Comparison of ENCODE assay signal across 8 cellular contexts in the genomic region with DNA sequence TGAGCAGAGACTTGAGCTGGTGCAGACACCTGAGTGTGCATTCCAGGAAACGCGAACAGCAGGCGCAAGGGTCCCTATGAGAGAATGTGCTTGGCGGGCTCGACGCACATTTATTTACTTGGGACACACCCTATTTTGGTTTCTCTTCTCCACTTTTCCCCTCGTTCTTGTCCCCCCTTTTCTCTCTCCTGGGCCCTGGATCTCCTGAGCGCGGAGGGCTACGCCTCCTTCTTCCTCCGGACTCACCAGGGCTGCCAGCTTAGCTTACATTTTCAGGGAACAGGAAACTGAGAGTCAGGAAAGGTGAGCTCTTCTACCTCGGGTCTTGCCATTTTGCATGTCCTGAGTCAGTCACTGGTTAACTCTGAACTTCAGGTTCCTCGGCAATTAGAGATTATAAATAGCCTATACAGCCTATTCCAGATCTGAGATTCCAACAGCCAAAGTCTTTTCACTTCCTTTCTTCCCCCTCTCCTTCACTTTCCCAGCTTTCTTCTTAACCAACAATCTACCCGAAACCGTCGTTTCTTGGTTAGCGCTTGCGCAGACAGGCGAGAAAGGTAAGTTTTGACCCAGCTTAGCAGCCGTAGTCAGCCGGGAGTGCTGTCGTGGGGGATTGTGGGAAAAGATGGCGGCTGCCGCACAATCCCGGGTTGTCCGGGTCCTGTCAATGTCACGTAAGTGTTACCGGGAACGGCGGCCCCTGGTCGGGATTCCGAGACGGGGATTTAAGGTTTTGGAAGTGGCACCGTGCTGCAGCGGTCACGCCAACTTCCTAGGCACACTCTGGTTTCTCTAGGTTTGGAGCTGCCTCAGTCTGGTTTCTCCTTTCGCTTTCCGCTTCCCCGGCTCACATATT. TPM values are rescaled to one million over a fixed set of nuclear protein-coding genes. Genes with fewer than 3 reads are reported as not detected.
DNase-seq lines count a peak whose midpoint lies in the region; FAIRE-seq and TF ChIP-seq lines count a peak whose summit lies in the region.

TSS of gene AKAP3 (minus strand) at position 553 of the 859 bp plus-strand sequence. CDS start 10,855 bp downstream, outside the sequence.
TSS of gene NDUFA9 (plus strand) at position 616 of the 859 bp plus-strand sequence. CDS start at position 629, 13 bp downstream.

- no peaks in the 10 kb centered on the region for H3K9me3 ChIP-seq in MM.1S (replicated peaks; ENCODE audit: insufficient read depth, low read length)
- no peaks in the 10 kb centered on the region for H3K9me3 ChIP-seq in SJSA1 (replicated peaks)
- H3K9me3 ChIP-seq in neutrophil: no peaks in the 10 kb centered on the region

- TF ChIP-seq CTCF in MM.1S (IDR thresholded peaks at IDR 0.05; ENCODE audit: low read length) (no peak), neutrophil (IDR thresholded peaks at IDR 0.05) (no peak)

- intact Hi-C loops in activated naive CD4-positive, alpha-beta T cell treated with anti-CD3 and anti-CD28 coated beads for 36 hours (cut with micrococcal nuclease): loop anchor here (1.0 to 10.0 kb wide), 7 partner anchors 44 to 775 kb away; partner anchors contain the start of genes PARP11, RAD51AP1 and TIGAR

- peaks cover 47% of the 10 kb centered on the region for H3K4me1 Mint-ChIP-seq in activated naive CD4-positive, alpha-beta T cell treated with anti-CD3 and anti-CD28 coated beads for 36 hours (ENCODE audit: low read depth)

- peak within 1 kb of the TSS; percentile 83 for H3K27ac Mint-ChIP-seq in activated naive CD4-positive, alpha-beta T cell treated with anti-CD3 and anti-CD28 coated beads for 36 hours

- no peaks in the 10 kb centered on the region for H4K20me1 ChIP-seq in MM.1S (ENCODE audit: insufficient read depth, low read length)

- H3K36me3 ChIP-seq in MM.1S (replicated peaks; ENCODE audit: insufficient read depth, low read length) (0 out of 2 replicates have a peak, but pooled peaks cover under 1% of the 10 kb centered on the region), SJSA1 (peaks cover 4% of the 10 kb centered on the region; the same call in 1 of the 2 replicates), neutrophil (no peaks in the 10 kb centered on the region)

- H3K4me1 ChIP-seq in MM.1S (ENCODE audit: low read length): peaks cover 31% of the 10 kb centered on the region
- H3K4me1 ChIP-seq in SJSA1 (replicated peaks): peaks cover 16% of the 10 kb centered on the region
- peaks cover 22 to 29% of the 10 kb centered on the region in 2 experiments for H3K4me1 ChIP-seq in neutrophil (ENCODE audit: control insufficient read depth in 1 of 2, insufficient read depth in 1 of 2, low read depth in 1 of 2, low read length in 1 of 2)

- peak; percentile 68 for TF ChIP-seq POLR2A in H54 (IDR thresholded peaks at IDR 0.05; ENCODE audit: low read depth, low read length)

- peak within 1 kb of the TSS; percentile 54; the same call in 1 of the 2 replicates for H3K27ac ChIP-seq in MM.1S (ENCODE audit: low read length)
- H3K27ac ChIP-seq in SJSA1: peak within 1 kb of the TSS; percentile 52
- H3K27ac ChIP-seq in neutrophil: peak within 1 kb of the TSS; percentile 73
- peak within 1 kb of the TSS; percentile 79 for H3K27ac ChIP-seq in substantia nigra (ENCODE audit: low read depth, low read length, poor library complexity, severe bottlenecking)

- CTCF ChIA-PET in activated naive CD4-positive, alpha-beta T cell treated with anti-CD3 and anti-CD28 coated beads for 36 hours (lab: Charles Lee): interaction anchor here (0.7 to 1.3 kb wide), 3 partner anchors 10 to 44 kb away, joined by 3 to 8 read pairs (median 3); no protein-coding TSS in a partner anchor

- H2AFZ ChIP-seq in MM.1S (ENCODE audit: low read length): peak within 1 kb of the TSS; percentile 78

- H3K4me3 Mint-ChIP-seq in activated naive CD4-positive, alpha-beta T cell treated with anti-CD3 and anti-CD28 coated beads for 36 hours: peak within 1 kb of the TSS; percentile 98

- peaks cover 18% of the 10 kb centered on the region; the same call in 1 of the 2 replicates for H3F3A ChIP-seq in MM.1S (ENCODE audit: insufficient read depth, low read length)

- peaks cover 47% of the 10 kb centered on the region for H3K79me2 ChIP-seq in MM.1S (ENCODE audit: low read length)

- DNase-seq in ELF-1 (ENCODE audit: low read depth, low spot score): peak; percentile 90
- DNase-seq in H54 (ENCODE audit: insufficient read length, low spot score): peak; percentile 63
- peak; percentile 85 for DNase-seq in MM.1S
- peak; percentile 82 to 85 for DNase-seq in SJSA1 (ENCODE audit: low read depth in 1 of 2, low spot score in 2 of 2)
- DNase-seq in activated naive CD4-positive, alpha-beta T cell treated with anti-CD3 and anti-CD28 coated beads for 36 hours: peak; percentile 90
- DNase-seq in germinal center (ENCODE audit: low spot score): peak; percentile 69
- peak in 48 of 49 donors; percentile 16 to 89 (median 76) for DNase-seq in substantia nigra (lab: John Stamatoyannopoulos, UW)

- H3K4me3 ChIP-seq in MM.1S (ENCODE audit: low read length) (peak within 1 kb of the TSS; percentile 80), SJSA1 (peak within 1 kb of the TSS; percentile 67), neutrophil (ENCODE audit: low read depth in 1 of 2, low read length in 1 of 2) (peak within 1 kb of the TSS; percentile 85 to 87)

- H3K9me3 Mint-ChIP-seq in activated naive CD4-positive, alpha-beta T cell treated with anti-CD3 and anti-CD28 coated beads for 36 hours: no peaks in the 10 kb centered on the region

- H3K27me3 Mint-ChIP-seq in activated naive CD4-positive, alpha-beta T cell treated with anti-CD3 and anti-CD28 coated beads for 36 hours (ENCODE audit: low read depth): no peaks in the 10 kb centered on the region

- no peaks in the 10 kb centered on the region for H3K9me2 ChIP-seq in MM.1S (replicated peaks; ENCODE audit: insufficient read depth, low read length)

- H3K27me3 ChIP-seq in MM.1S (replicated peaks; ENCODE audit: insufficient read depth, low read length) (no peaks in the 10 kb centered on the region), SJSA1 (replicated peaks) (no peaks in the 10 kb centered on the region), neutrophil (peaks cover 32% of the 10 kb centered on the region)

- peak within 1 kb of the TSS; percentile 74 for H3K4me2 ChIP-seq in MM.1S (ENCODE audit: low read depth, low read length)

- peak; percentile 94 for FAIRE-seq in H54 (lab: Jason Lieb, UNC)

- H3K36me3 Mint-ChIP-seq in activated naive CD4-positive, alpha-beta T cell treated with anti-CD3 and anti-CD28 coated beads for 36 hours (ENCODE audit: low read depth): peaks cover 4% of the 10 kb centered on the region

- peak within 1 kb of the TSS; percentile 81 for H3K9ac ChIP-seq in MM.1S (ENCODE audit: low read length)

RNA-seq across cellular contexts. Expression of gene AKAP3, which starts in this region (rescaled TPM):
- 2.4 and 2.5 TPM in 2 replicates for total RNA-seq in SJSA1 (2014; rRNA removed; shearing (Covaris generic))
- total RNA-seq in activated naive CD4-positive, alpha-beta T cell treated with anti-CD3 and anti-CD28 coated beads for 36 hours: 1 to 10 TPM; 1.8 to 2.1 TPM

RNA-seq across cellular contexts. Expression of gene NDUFA9, which starts in this region (rescaled TPM):
- total RNA-seq in SJSA1 (2014; rRNA removed; shearing (Covaris generic)): 129 and 186 TPM in 2 replicates
- 100 to 1,000 TPM; 150 to 160 TPM for total RNA-seq in activated naive CD4-positive, alpha-beta T cell treated with anti-CD3 and anti-CD28 coated beads for 36 hours

Comparison
In these comparisons a context has a peak if more than half of its experiments do, and no peak if none do; other contexts are left out.
1. Peak in every context shown above with its lines: DNase-seq, H3K4me3 ChIP-seq and H3K27ac ChIP-seq.